18 cellular contexts compared by ENCODE assay signal in genomic region chr3:161031134-161031533, GRCh38.
A peak's percentile ranks its signal among the peaks of the same experiment; 100 is the strongest.
DNase-seq lines count a peak whose midpoint lies in the region; ATAC-seq and TF ChIP-seq lines count a peak whose summit lies in the region.
"Had no signal": no experiment of that assay in that cellular context is flagged by ENCODE, and none has a peak within 500 bp of the region (broad histone marks: within the 10 kb centered on the region; RNA-seq: fewer than 3 reads in every experiment).

No MANE protein-coding gene starts in this region.

- H3K36me3 ChIP-seq in PC-9 (ENCODE audit: low read depth) = no peaks in the 10 kb centered on the region
- H3K36me3 ChIP-seq: SJCRH30 had no signal

- POLR2A ChIA-PET in PC-9 (lab: Charles Lee; ENCODE audit: unreplicated experiment) = interaction anchor here (0.6 kb wide), 2 partner anchors 76 to 168 kb away, joined by 3 to 4 read pairs; no protein-coding TSS in a partner anchor

- DNase-seq in SIG-M5 treated with dmso at 0.1 percent for 504 hours (lab: John Stamatoyannopoulos, UW; ENCODE audit: unreplicated experiment) (peak; percentile 38), SIG-M5 (lab: John Stamatoyannopoulos, UW) (no peak), PC-9 (peak; percentile 39 to 91), fibroblast of gingiva (ENCODE audit: low read depth) (peak; percentile 19), renal cortical epithelial cell (ENCODE audit: low read depth) (peak; percentile 95), globus pallidus (ENCODE audit: low spot score) (no peak)
- no peak for DNase-seq in NK-92 treated with Interleukin-12 subunit alpha and Interleukin-12 subunit beta, amount 100 ng/mL, for 24 hours (lab: John Stamatoyannopoulos, UW)
- DNase-seq: Caco-2; CD4-positive, CD25-positive, alpha-beta regulatory T cell; DMS153; NCI-H187 treated with DMSO at 0.1 percent for 48 hours; NCI-H345; NCI-H524 treated with DMSO at 0.1 percent for 48 hours; SJCRH30 had no signal

- H3K4me3 ChIP-seq in PC-9 = no peak overlapping the region
- H3K4me3 ChIP-seq: GM12878, K562, SJCRH30 had no signal

- H3K79me2 ChIP-seq in PC-9 (ENCODE audit: low read depth) = no peaks in the 10 kb centered on the region

- no peak overlapping the region for H2AFZ ChIP-seq in PC-9

- H3K9me3 ChIP-seq in PC-9 (ENCODE audit: insufficient read depth, low read depth) = peaks cover 3% of the 10 kb centered on the region
- H3K9me3 ChIP-seq: Caco-2, SJCRH30 had no signal

- H3K27me3 ChIP-seq in PC-9 (ENCODE audit: insufficient read depth, low read depth) = no peaks in the 10 kb centered on the region
- H3K27me3 ChIP-seq: SJCRH30 had no signal

- peak overlapping the region; percentile 39 for H3K4me2 ChIP-seq in PC-9

- no TSS peak for BruUV-seq in PC-9 (replicated peaks; lab: Mats Ljungman, UMichigan)

- H3K9me2 ChIP-seq in PC-9 (ENCODE audit: insufficient read depth) = no peaks in the 10 kb centered on the region

- H3K4me1 ChIP-seq in PC-9 (replicated peaks; ENCODE audit: insufficient read depth) = peaks cover 24% of the 10 kb centered on the region
- H3K4me1 ChIP-seq: Caco-2, SJCRH30 had no signal

- CTCF ChIA-PET in PC-9 (lab: Charles Lee) = no interaction called here

- TF ChIP-seq CTCF in PC-9 (conservative IDR thresholded peaks at IDR 0.05) = no peak

- H4K20me1 ChIP-seq in PC-9 (ENCODE audit: insufficient read depth) = no peaks in the 10 kb centered on the region

- 0 out of 2 replicates have a peak overlapping the region, but pooled peaks have one; percentile 3 for H3K27ac ChIP-seq in PC-9
- H3K27ac ChIP-seq: RWPE1, SJCRH30 had no signal

- H3F3A ChIP-seq in PC-9 (ENCODE audit: insufficient read depth, low read depth) = peaks cover 7% of the 10 kb centered on the region; the same call in 1 of the 2 replicates

- intact Hi-C loops in PC-9 (cut with micrococcal nuclease; ENCODE audit: unreplicated experiment) = no loop called here

- ATAC-seq in GM21529 (IDR thresholded peaks at IDR 0.05; ENCODE audit: unreplicated experiment) = no peak
- ATAC-seq: GM12878, K562 had no signal

Comparison
In these comparisons a context has a peak if more than half of its experiments do, and no peak if none do; other contexts are left out.
1. DNase-seq: peak in SIG-M5 treated with dmso at 0.1 percent for 504 hours (single experiment), PC-9 (2 of 2), fibroblast of gingiva (single experiment) and renal cortical epithelial cell (single experiment); none in SIG-M5 (single experiment), NK-92 treated with Interleukin-12 subunit alpha and Interleukin-12 subunit beta, amount 100 ng/mL, for 24 hours (single experiment) and globus pallidus (single experiment).